ENCODE assay signal across 9 cellular contexts in the genomic region with DNA sequence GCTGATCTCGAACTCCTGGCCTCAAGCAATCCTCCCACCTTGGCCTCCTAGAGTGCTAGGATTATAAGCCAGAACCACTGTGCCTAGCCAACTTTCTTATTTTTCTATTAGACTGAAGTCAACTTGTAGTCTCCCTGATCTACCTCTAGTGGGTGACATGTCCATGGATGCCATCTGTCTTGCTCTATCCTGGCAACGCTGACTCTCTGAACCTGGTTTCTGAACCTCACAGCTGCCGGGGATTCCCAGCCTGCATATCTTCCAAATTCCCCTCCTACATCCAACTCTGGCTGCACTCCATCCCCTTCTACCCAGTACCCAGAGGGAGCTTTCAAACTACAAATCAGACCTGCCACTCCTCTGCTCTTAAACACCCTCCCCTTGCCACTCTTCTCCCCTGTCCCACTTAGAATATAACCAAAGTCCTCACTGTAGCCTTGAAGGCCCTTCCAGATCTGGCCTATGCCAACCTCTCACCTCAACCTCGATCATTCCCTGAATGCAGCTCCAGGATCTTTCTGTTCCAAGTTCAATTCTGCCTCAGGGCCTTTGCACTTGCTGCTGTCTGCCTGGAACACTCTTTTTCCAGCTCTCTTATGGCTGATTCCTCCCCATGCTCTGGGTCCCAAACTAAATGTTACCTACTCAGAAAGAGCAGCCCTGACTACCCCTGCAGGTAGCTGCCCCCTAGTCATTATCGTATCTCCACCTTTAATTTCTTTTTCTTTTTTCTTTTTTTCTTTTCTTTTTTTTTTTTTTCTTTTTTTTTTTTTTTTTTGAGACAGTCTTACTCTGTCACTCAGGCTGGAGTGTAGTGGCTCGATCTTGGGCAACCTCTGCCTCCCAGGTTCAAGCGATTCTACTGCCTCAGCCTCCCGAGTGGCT. TPM values are rescaled to one million over a fixed set of nuclear protein-coding genes. Genes with fewer than 3 reads are reported as not detected.
DNase-seq lines count a peak whose midpoint lies in the region; ATAC-seq and TF ChIP-seq lines count a peak whose summit lies in the region.
"Had no signal": no experiment of that assay in that cellular context is flagged by ENCODE, and none has a peak within 500 bp of the region (broad histone marks: within the 10 kb centered on the region; RNA-seq: fewer than 3 reads in every experiment).

No MANE protein-coding gene starts in this region.

- no peak for TF ChIP-seq POLR2A in gastroesophageal sphincter (IDR thresholded peaks at IDR 0.05)

- TF ChIP-seq CTCF in gastroesophageal sphincter (IDR thresholded peaks at IDR 0.05) = peak in 1 of 4 experiments; percentile 13

- DNase-seq in DMS 273 treated with DMSO at 0.1 percent for 48 hours (lab: John Stamatoyannopoulos, UW) (peak; percentile 54), NCI-H226 (peak; percentile 74), hepatic stellate cell (ENCODE audit: low spot score) (peak; percentile 42), NCI-H524 treated with DMSO at 0.1 percent for 48 hours (lab: John Stamatoyannopoulos, UW) (no peak), mucosa of gallbladder (ENCODE audit: low spot score) (no peak)
- DNase-seq: activated CD4-positive, alpha-beta T cell treated with anti-CD3 and anti-CD28 coated beads, Interleukin-2, amount 50 U/mL, for 4 hours; cortex of kidney had no signal

- no peaks in the 10 kb centered on the region for H3K27me3 ChIP-seq in gastroesophageal sphincter
- H3K27me3 ChIP-seq: tibial nerve had no signal

- no peak for ATAC-seq in gastroesophageal sphincter

- peaks cover 0 to 37% (median 5%) of the 10 kb centered on the region in 3 donors for H3K4me1 ChIP-seq in gastroesophageal sphincter

- 67 to 68% methylated on average over 5 to 8 of the region's 8 CpGs for WGBS in gastroesophageal sphincter (ENCODE audit: low coverage in 1 of 2), 2 donors

- no peaks in the 10 kb centered on the region for H3K9me3 ChIP-seq in gastroesophageal sphincter
- H3K9me3 ChIP-seq: tibial nerve had no signal

- peak overlapping the region in 2 of 4 donors; percentile 2 to 24 for H3K27ac ChIP-seq in gastroesophageal sphincter

- no peak for TF ChIP-seq EP300 in gastroesophageal sphincter (IDR thresholded peaks at IDR 0.05)

- H3K4me3 ChIP-seq in gastroesophageal sphincter = no peak overlapping the region
- H3K4me3 ChIP-seq: tibial nerve had no signal

- peaks cover 0 to 40% of the 10 kb centered on the region in 2 donors for H3K36me3 ChIP-seq in gastroesophageal sphincter

RNA-seq across cellular contexts. Expression of a gene that starts 2.2 kb away (rescaled TPM):
- total RNA-seq in gastroesophageal sphincter = 10 to 100 TPM; 26.8 to 66.2 (median 31.1) TPM
- total RNA-seq in mucosa of gallbladder = 74.0 TPM

RNA-seq across cellular contexts. Expression of a gene that starts 16.5 kb away (rescaled TPM):
- total RNA-seq in gastroesophageal sphincter = 10 to 100 TPM; 10.7 to 38.3 (median 25.3) TPM
- total RNA-seq in mucosa of gallbladder = 34.9 TPM

RNA-seq across cellular contexts. Expression of a gene that starts 21.9 kb away (rescaled TPM):
- total RNA-seq in gastroesophageal sphincter (under 1 TPM in 3 of 4 donors, not detected in 1; 0.39 to 0.62 (median 0.47) TPM), mucosa of gallbladder (17.4 TPM)

RNA-seq across cellular contexts. Expression of a gene that starts 23.6 kb away (rescaled TPM):
- total RNA-seq in gastroesophageal sphincter (10 to 100 TPM in 2 of 4 donors, 1 to 10 TPM in 2; 5.3 to 16.8 (median 9.4) TPM), mucosa of gallbladder (12.9 TPM)

RNA-seq across cellular contexts. Expression of a gene that starts 24.2 kb away (rescaled TPM):
- total RNA-seq in gastroesophageal sphincter (under 1 TPM; 0.17 to 0.62 (median 0.29) TPM), mucosa of gallbladder (1.3 TPM)

Comparison
In these comparisons a context has a peak if more than half of its experiments do, and no peak if none do; other contexts are left out.
1. DNase-seq: peak in DMS 273 treated with DMSO at 0.1 percent for 48 hours (single experiment), NCI-H226 (single experiment) and hepatic stellate cell (single experiment); none in NCI-H524 treated with DMSO at 0.1 percent for 48 hours (single experiment) and mucosa of gallbladder (single experiment).
2. RNA of a gene that starts 21.9 kb away (total RNA-seq): 17.4 TPM in mucosa of gallbladder (single experiment); 0.39 to 0.62 TPM in gastroesophageal sphincter; every median in the first group is over 10 times any median in the second.